8 cellular contexts compared by ENCODE assay signal in the genomic region with DNA sequence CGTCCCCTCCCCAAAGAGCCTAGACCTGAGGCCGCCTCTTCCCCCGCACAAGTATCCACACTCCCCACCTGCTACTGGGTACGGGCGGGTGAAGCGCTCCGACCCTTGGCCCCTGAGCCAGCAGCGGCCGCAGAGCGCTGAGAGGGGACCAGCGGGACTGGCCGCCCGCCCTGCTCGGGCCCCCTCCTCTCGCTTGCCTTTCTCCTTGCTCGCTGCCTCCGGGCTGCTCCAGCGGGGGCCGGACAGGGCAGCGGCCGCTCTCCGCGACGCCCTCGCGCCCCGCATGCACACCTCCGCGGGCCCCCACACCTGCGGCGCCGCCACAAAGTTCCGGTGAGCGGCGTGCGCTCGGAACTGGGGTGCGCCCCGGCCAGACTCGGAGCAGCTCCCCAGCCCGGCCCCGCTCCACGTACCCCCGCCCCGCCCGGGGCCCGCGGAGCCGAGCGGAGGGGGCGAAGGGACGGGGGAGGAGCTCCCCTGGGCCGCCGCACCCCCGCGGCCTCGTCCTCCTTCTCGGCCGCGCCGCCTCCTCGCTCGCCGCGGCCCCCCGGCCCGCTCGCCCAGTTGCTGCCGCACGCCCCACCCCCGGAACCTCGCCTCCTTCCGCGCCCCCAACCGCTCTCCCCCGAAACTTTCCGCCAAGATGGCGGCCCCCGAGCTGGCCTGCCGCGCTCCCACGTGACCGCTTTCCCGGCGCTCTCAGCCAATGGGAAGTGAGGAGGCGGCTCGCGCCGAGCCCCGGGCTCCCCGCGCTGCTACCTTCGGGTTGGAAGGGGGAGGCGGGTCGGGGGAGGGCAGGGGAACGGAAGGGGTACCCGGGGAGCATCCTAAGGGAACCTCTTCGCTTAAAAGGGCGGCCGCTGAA. TPM values are rescaled to one million over a fixed set of nuclear protein-coding genes. Genes with fewer than 3 reads are reported as not detected.
DNase-seq lines count a peak whose midpoint lies in the region; ATAC-seq and TF ChIP-seq lines count a peak whose summit lies in the region.

No MANE protein-coding gene starts in this region.

- H3K27me3 ChIP-seq in Caco-2 (replicated peaks; ENCODE audit: control insufficient read depth, insufficient read depth, low read length) (no peaks in the 10 kb centered on the region), mononuclear cell (ENCODE audit: insufficient read depth, low read length) (peaks cover 9% of the 10 kb centered on the region)

- peaks cover 19% of the 10 kb centered on the region for H3K4me1 Mint-ChIP-seq in Caco-2 (ENCODE audit: low read depth, unreplicated experiment)

- peak overlapping the region; percentile 88 for H3K4me3 ChIP-seq in Caco-2 (ENCODE audit: low read depth, low read length)
- peak overlapping the region; percentile 84 for H3K4me3 ChIP-seq in mononuclear cell (ENCODE audit: low read length)

- peak overlapping the region; percentile 95 for H3K27ac Mint-ChIP-seq in Caco-2 (ENCODE audit: unreplicated experiment)

- TSS peak; percentile 6 for BruUV-seq in Caco-2 (replicated peaks; lab: Mats Ljungman, UMichigan)

- peak overlapping the region; percentile 73 for H3K4me3 Mint-ChIP-seq in Caco-2 (ENCODE audit: unreplicated experiment)

- POLR2A ChIA-PET in Caco-2 (lab: Charles Lee) = interaction anchor here (0.6 to 1.3 kb wide), 13 partner anchors 9 to 1013 kb away, joined by 3 to 15 read pairs (median 5); no protein-coding TSS in a partner anchor

- no peaks in the 10 kb centered on the region for H3K27me3 Mint-ChIP-seq in Caco-2 (ENCODE audit: insufficient read depth, unreplicated experiment)

- intact Hi-C loops in Caco-2 (cut with micrococcal nuclease; ENCODE audit: unreplicated experiment) = loop anchor here (1.0 to 5.0 kb wide), 4 partner anchors 37 to 210 kb away; no protein-coding TSS in a partner anchor

- peak; percentile 61 for ATAC-seq in GM21423 (IDR thresholded peaks at IDR 0.05; ENCODE audit: unreplicated experiment)

- DNase-seq in Caco-2 (peak; percentile 93 to 94), HUDEP-2 (lab: John Stamatoyannopoulos, UW; ENCODE audit: unreplicated experiment in 76 of 76) (peak in 73 of 76 experiments; percentile 33 to 92 (median 81)), NOMO-1 (lab: John Stamatoyannopoulos, UW; ENCODE audit: unreplicated experiment in 2 of 2) (peak; percentile 92 to 97), activated T-cell treated with anti-CD3 and anti-CD28 coated beads for 1 hour (ENCODE audit: low read depth) (peak; percentile 82), epidermal melanocyte (ENCODE audit: insufficient read length, low spot score) (peak; percentile 89)
- peak; percentile 85 to 87 for DNase-seq in stimulated activated CD8-positive, alpha-beta memory T cell treated with anti-CD3 and anti-CD28 coated beads, Interleukin-2, amount 100 ng/mL, for 48 hours (ENCODE audit: low read depth in 2 of 2)

- H3K9me3 Mint-ChIP-seq in Caco-2 (ENCODE audit: unreplicated experiment) = no peaks in the 10 kb centered on the region

- H3K36me3 ChIP-seq in Caco-2 (ENCODE audit: control insufficient read depth, insufficient read depth, low read length) = no peaks in the 10 kb centered on the region

- TF ChIP-seq CTCF in Caco-2 (IDR thresholded peaks at IDR 0.05; ENCODE audit: insufficient read depth in 1 of 2, low read depth in 1 of 2, low read length in 1 of 2, severe bottlenecking in 1 of 2, unreplicated experiment in 1 of 2) = no peak

- H3K9me3 ChIP-seq in Caco-2 (no peaks in the 10 kb centered on the region), mononuclear cell (ENCODE audit: low read depth, low read length) (no peaks in the 10 kb centered on the region)

- H3K36me3 Mint-ChIP-seq in Caco-2 (ENCODE audit: insufficient read depth, unreplicated experiment) = peaks cover 56% of the 10 kb centered on the region

- CTCF ChIA-PET in Caco-2 (lab: Charles Lee) = interaction anchor here (0.6 to 1.5 kb wide), 7 partner anchors 33 to 590 kb away, joined by 3 to 7 read pairs (median 4); no protein-coding TSS in a partner anchor

- H3K4me1 ChIP-seq in Caco-2 (peaks cover 28% of the 10 kb centered on the region), mononuclear cell (ENCODE audit: insufficient read depth, low read length) (peaks cover 18% of the 10 kb centered on the region)

RNA-seq across cellular contexts. Expression of a gene that starts 0.7 kb away (rescaled TPM):
- 167 and 170 TPM in 2 replicates for total RNA-seq in Caco-2 (2022)
- total RNA-seq in mononuclear cell = 48.0 TPM

Comparison
In these comparisons a context has a peak if more than half of its experiments do, and no peak if none do; other contexts are left out.
1. Peak in every context shown above with its lines: DNase-seq, ATAC-seq and H3K4me3 ChIP-seq.